In the genomic region with DNA sequence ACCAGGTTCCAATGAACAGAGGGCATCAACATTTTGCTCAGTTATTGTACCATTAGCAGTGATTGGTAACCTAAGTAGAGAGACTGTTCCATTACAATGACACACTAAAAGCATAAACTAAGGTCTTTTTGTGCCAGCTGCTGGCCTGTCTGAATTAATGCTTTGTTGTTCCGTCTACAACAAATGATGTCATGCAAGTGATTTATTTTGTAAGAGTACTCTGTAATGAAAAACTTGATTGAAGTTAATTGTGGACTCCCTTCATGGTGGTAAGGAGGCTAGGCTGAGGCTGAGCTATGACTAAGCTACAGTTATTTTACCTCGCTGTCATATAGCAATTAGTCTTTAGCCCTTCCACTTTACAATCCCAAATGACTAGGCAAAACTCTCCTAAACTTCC, we compare ENCODE assay signal across 24 cellular contexts. TPM values are rescaled to one million over a fixed set of nuclear protein-coding genes. Genes with fewer than 3 reads are reported as not detected.
DNase-seq lines count a peak whose midpoint lies in the region; ATAC-seq and TF ChIP-seq lines count a peak whose summit lies in the region.
"Had no signal": no experiment of that assay in that cellular context is flagged by ENCODE, and none has a peak within 500 bp of the region (broad histone marks: within the 10 kb centered on the region; RNA-seq: fewer than 3 reads in every experiment).

No MANE protein-coding gene starts in this region.

- TF ChIP-seq CTCF in mucosa of descending colon (IDR thresholded peaks at IDR 0.05) (no peak), adrenal gland (IDR thresholded peaks at IDR 0.05) (no peak), chondrocyte (IDR thresholded peaks at IDR 0.05) (no peak), WERI-Rb-1 (IDR thresholded peaks at IDR 0.05; ENCODE audit: low read depth, low read length) (no peak)

- H3K36me3 Mint-ChIP-seq in chondrocyte (ENCODE audit: low read depth): peaks cover 5% of the 10 kb centered on the region
- H3K36me3 Mint-ChIP-seq: activated naive CD4-positive, alpha-beta T cell treated with anti-CD3 and anti-CD28 coated beads, Interleukin-2, amount 50 U/mL, for 72 hours; memory B cell; natural killer cell treated with Interleukin-12 subunit alpha and Interleukin-12 subunit beta and Interleukin-15 and Interleukin-18, amount 100 ng/mL, for 72 hours had no signal

- H3K4me3 ChIP-seq in mucosa of descending colon (no peak overlapping the region), adrenal gland (no peak overlapping the region), WERI-Rb-1 (ENCODE audit: low read depth, low read length) (no peak overlapping the region)
- H3K4me3 ChIP-seq: breast epithelium, esophagus muscularis mucosa, smooth muscle cell, suprapubic skin had no signal

- no peaks in the 10 kb centered on the region for H3K9me3 Mint-ChIP-seq in chondrocyte (ENCODE audit: low read depth)
- H3K9me3 Mint-ChIP-seq: activated naive CD4-positive, alpha-beta T cell treated with anti-CD3 and anti-CD28 coated beads, Interleukin-2, amount 50 U/mL, for 72 hours; memory B cell; natural killer cell treated with Interleukin-12 subunit alpha and Interleukin-12 subunit beta and Interleukin-15 and Interleukin-18, amount 100 ng/mL, for 72 hours had no signal

- H3K4me1 ChIP-seq in mucosa of descending colon (ENCODE audit: low read depth): no peaks in the 10 kb centered on the region
- H3K4me1 ChIP-seq in adrenal gland (replicated peaks in 1 of 2): peaks cover 0 to 7% of the 10 kb centered on the region in 2 donors
- H3K4me1 ChIP-seq: breast epithelium, Caco-2, esophagus muscularis mucosa, suprapubic skin had no signal

- no peaks in the 10 kb centered on the region for H3K9me3 ChIP-seq in mucosa of descending colon
- no peaks in the 10 kb centered on the region for H3K9me3 ChIP-seq in adrenal gland (replicated peaks in 1 of 3)
- H3K9me3 ChIP-seq in WERI-Rb-1 (ENCODE audit: severe bottlenecking): no peaks in the 10 kb centered on the region
- H3K9me3 ChIP-seq: breast epithelium, Caco-2, esophagus muscularis mucosa, suprapubic skin had no signal

- H3K4me1 Mint-ChIP-seq in chondrocyte (ENCODE audit: low read depth): no peaks in the 10 kb centered on the region

- H3K27me3 ChIP-seq in adrenal gland (no peaks in the 10 kb centered on the region), WERI-Rb-1 (ENCODE audit: insufficient read depth, low read depth, severe bottlenecking) (no peaks in the 10 kb centered on the region)
- H3K27me3 ChIP-seq: breast epithelium, esophagus muscularis mucosa, suprapubic skin had no signal

- no peaks in the 10 kb centered on the region for H3K27me3 Mint-ChIP-seq in chondrocyte (ENCODE audit: low read depth)
- H3K27me3 Mint-ChIP-seq: memory B cell; natural killer cell treated with Interleukin-12 subunit alpha and Interleukin-12 subunit beta and Interleukin-15 and Interleukin-18, amount 100 ng/mL, for 72 hours; progenitor cell of endocrine pancreas; T-helper 17 cell had no signal

- no peaks in the 10 kb centered on the region for H3K36me3 ChIP-seq in mucosa of descending colon (ENCODE audit: low read depth)
- no peaks in the 10 kb centered on the region for H3K36me3 ChIP-seq in adrenal gland (replicated peaks in 1 of 2)
- peaks cover 9% of the 10 kb centered on the region for H3K36me3 ChIP-seq in WERI-Rb-1
- H3K36me3 ChIP-seq: breast epithelium had no signal

- WGBS in adrenal gland, 4 donors: 54 to 64% (median 58%) methylated on average over 2 of the region's 2 CpGs

- H3K27ac Mint-ChIP-seq in chondrocyte (ENCODE audit: unreplicated experiment): no peak overlapping the region
- H3K27ac Mint-ChIP-seq: activated CD8-positive, alpha-beta T cell treated with anti-CD3 and anti-CD28 coated beads, Interleukin-2, amount 10 ng/mL, durations not matched to agents 7 days and 5 days; activated naive CD4-positive, alpha-beta T cell treated with anti-CD3 and anti-CD28 coated beads, Interleukin-2, amount 50 U/mL, for 72 hours; memory B cell; natural killer cell treated with Interleukin-12 subunit alpha and Interleukin-12 subunit beta and Interleukin-15 and Interleukin-18, amount 100 ng/mL, for 72 hours; progenitor cell of endocrine pancreas; T-helper 17 cell had no signal

- H3K27ac ChIP-seq in caudate nucleus (ENCODE audit: low read depth, low read length) (peak overlapping the region; percentile 83), adrenal gland (no peak overlapping the region), WERI-Rb-1 (no peak overlapping the region)
- H3K27ac ChIP-seq: breast epithelium, esophagus muscularis mucosa, suprapubic skin had no signal

- H3K4me3 Mint-ChIP-seq in chondrocyte (ENCODE audit: unreplicated experiment): no peak overlapping the region
- H3K4me3 Mint-ChIP-seq: activated CD8-positive, alpha-beta T cell treated with anti-CD3 and anti-CD28 coated beads, Interleukin-2, amount 10 ng/mL, durations not matched to agents 7 days and 5 days; memory B cell; natural killer cell treated with Interleukin-12 subunit alpha and Interleukin-12 subunit beta and Interleukin-15 and Interleukin-18, amount 100 ng/mL, for 72 hours; T-helper 17 cell had no signal

- ATAC-seq in mucosa of descending colon (peak; percentile 77), GM18868 (IDR thresholded peaks at IDR 0.05; ENCODE audit: unreplicated experiment) (no peak)
- ATAC-seq: activated CD8-positive, alpha-beta T cell treated with anti-CD3 and anti-CD28 coated beads, Interleukin-2, amount 10 ng/mL, durations not matched to agents 7 days and 5 days; activated naive CD4-positive, alpha-beta T cell treated with anti-CD3 and anti-CD28 coated beads, Interleukin-2, amount 50 U/mL, for 72 hours; natural killer cell treated with Interleukin-12 subunit alpha and Interleukin-12 subunit beta and Interleukin-15 and Interleukin-18, amount 100 ng/mL, for 72 hours; T-helper 17 cell had no signal

- no peak for TF ChIP-seq POLR2A in adrenal gland (IDR thresholded peaks at IDR 0.05)

- intact Hi-C loops in mucosa of descending colon (cut with DNase I, micrococcal nuclease) (no loop called here), adrenal gland (cut with DNase I) (no loop called here)

- peak; percentile 9 for DNase-seq in EH (ENCODE audit: low read depth)
- DNase-seq in NCI-H1436 (lab: John Stamatoyannopoulos, UW): peak; percentile 58
- peak in 5 of 61 donors; percentile 8 to 49 (median 22) for DNase-seq in caudate nucleus (lab: John Stamatoyannopoulos, UW)
- no peak for DNase-seq in mucosa of descending colon
- no peak for DNase-seq in adrenal gland
- no peak for DNase-seq in chondrocyte (ENCODE audit: low spot score)
- DNase-seq in WERI-Rb-1: no peak
- DNase-seq: activated CD8-positive, alpha-beta T cell treated with anti-CD3 and anti-CD28 coated beads, Interleukin-2, amount 10 ng/mL, durations not matched to agents 7 days and 5 days; AML-193; Caco-2; NCI-H2029 treated with DMSO at 0.1 percent for 48 hours; NCI-H510A treated with DMSO at 0.1 percent for 48 hours; SIG-M5; stimulated activated CD4-positive, alpha-beta T cell treated with anti-CD3 and anti-CD28 coated beads, Interleukin-4, amount 100 ng/mL, for 4 hours; T-helper 17 cell had no signal

RNA-seq across cellular contexts. Expression of gene RCN2, which starts 23.2 kb away (rescaled TPM):
- 10 to 100 TPM; 25.0 to 33.2 (median 31.9) TPM for total RNA-seq in mucosa of descending colon
- 10 to 100 TPM; 15.5 to 40.2 (median 30.5) TPM for total RNA-seq in adrenal gland
- polyA plus RNA-seq in adrenal gland: 10 to 100 TPM in 2 of 3 donors, 1 to 10 TPM in 1; 9.7 to 58.6 (median 12.9) TPM
- 70.4 to 99.2 TPM (median 72.1 TPM) in 3 replicates for total RNA-seq in chondrocyte

RNA-seq across cellular contexts. Expression of gene PSTPIP1, which starts 40.2 kb away (rescaled TPM):
- total RNA-seq in mucosa of descending colon: 1 to 10 TPM; 4.4 to 8.2 (median 6.3) TPM
- total RNA-seq in adrenal gland: 10 to 100 TPM in 5 of 8 donors, 1 to 10 TPM in 3; 8.6 to 15.3 (median 10.7) TPM
- polyA plus RNA-seq in adrenal gland: 10 to 100 TPM in 2 of 3 donors, 1 to 10 TPM in 1; 1.4 to 31.5 (median 16.7) TPM
- total RNA-seq in chondrocyte: not detected in 3 replicates
- total RNA-seq: Caco-2, progenitor cell of endocrine pancreas, smooth muscle cell had no signal

RNA-seq across cellular contexts. Expression of gene SCAPER, which starts 49.6 kb away (rescaled TPM):
- total RNA-seq in mucosa of descending colon (10 to 100 TPM; 15.8 to 33.1 (median 33.0) TPM), adrenal gland (10 to 100 TPM; 15.7 to 95.3 (median 25.6) TPM), chondrocyte (16.3 to 19.3 TPM (median 17.3 TPM) in 3 replicates)
- 10 to 100 TPM in 1 of 3 donors, 1 to 10 TPM in 2; 3.9 to 15.9 (median 5.1) TPM for polyA plus RNA-seq in adrenal gland

Comparison
In these comparisons a context has a peak if more than half of its experiments do, and no peak if none do; other contexts are left out.
1. DNase-seq: peak in EH (single experiment) and NCI-H1436 (single experiment); none in mucosa of descending colon (0 of 3), adrenal gland (0 of 7), chondrocyte (single experiment) and WERI-Rb-1 (single experiment).